11 cellular contexts compared by ENCODE assay signal in genomic region chr1:6455752-6456520, GRCh38. TPM values are rescaled to one million over a fixed set of nuclear protein-coding genes. Genes with fewer than 3 reads are reported as not detected.
A peak's percentile ranks its signal among the peaks of the same experiment; 100 is the strongest.
DNase-seq lines count a peak whose midpoint lies in the region; ATAC-seq, FAIRE-seq and TF ChIP-seq lines count a peak whose summit lies in the region.
"Not testable (repeated sequence)": the region's sequence is repeated elsewhere in the genome, so short reads cannot be mapped to it uniquely, and the experiment has no call there.
"Had no signal": no experiment of that assay in that cellular context is flagged by ENCODE, and none has a peak within 500 bp of the region (broad histone marks: within the 10 kb centered on the region; RNA-seq: fewer than 3 reads in every experiment).

No MANE protein-coding gene starts in this region.

- H3K36me3 ChIP-seq in GM23338 (ENCODE audit: insufficient read depth): not testable (repeated sequence)
- peaks cover 13 to 19% of the 10 kb centered on the region in 2 experiments; a peak in 3 of 5 replicates for H3K36me3 ChIP-seq in HepG2 (replicated peaks in 1 of 2; ENCODE audit: control insufficient read depth in 1 of 2, insufficient read depth in 2 of 2, low read length in 2 of 2)

- not testable (repeated sequence) for BruUV-seq in HepG2 (replicated peaks; lab: Mats Ljungman, UMichigan)

- H3K27me3 ChIP-seq in CD4-positive, alpha-beta T cell (ENCODE audit: control insufficient read depth, insufficient read depth, low read length); HepG2 (ENCODE audit: control insufficient read depth in 1 of 2, insufficient read depth in 2 of 2, low read length in 2 of 2): not testable (repeated sequence)
- H3K27me3 ChIP-seq in GM23338 (ENCODE audit: insufficient read depth): peaks cover 38% of the 10 kb centered on the region

- H3K9me3 Mint-ChIP-seq in CD4-positive, alpha-beta T cell; GM23338; T-cell; activated T-cell treated with anti-CD3 and anti-CD28 coated beads, Interleukin-2, amount 50 U/mL, for 72 hours; chondrocyte (ENCODE audit: low read depth); stimulated activated memory B cell treated with anti-CD40 and anti-IgM and Interleukin-4, amounts not matched to agents 10 μg/mL and 1 μg/mL and 100 μg/mL, for 72 hours: not testable (repeated sequence)

- not testable (repeated sequence) for H4K20me1 ChIP-seq in GM23338 (replicated peaks; ENCODE audit: insufficient read depth)
- peaks cover 20% of the 10 kb centered on the region; the same call in 1 of the 2 replicates for H4K20me1 ChIP-seq in HepG2 (ENCODE audit: insufficient read depth, low read length)

- peak overlapping the region; percentile 45; the same call in 1 of the 2 replicates for H3K4me3 ChIP-seq in GM23338
- not testable (repeated sequence) for H3K4me3 ChIP-seq in HepG2 (replicated peaks in 1 of 3; ENCODE audit: insufficient read depth in 1 of 3, low read depth in 2 of 3, low read length in 3 of 3)

- not testable (repeated sequence) for TF ChIP-seq RAD21 in HepG2 (CRISPR knock-in tag; IDR thresholded peaks at IDR 0.05)

- not testable (repeated sequence) for H3K9me2 ChIP-seq in GM23338 (ENCODE audit: insufficient read depth)

- H3K27ac Mint-ChIP-seq in CD4-positive, alpha-beta T cell: peak overlapping the region; percentile 27
- not testable (repeated sequence) for H3K27ac Mint-ChIP-seq in GM23338; T-cell; activated T-cell treated with anti-CD3 and anti-CD28 coated beads, Interleukin-2, amount 50 U/mL, for 72 hours; chondrocyte (ENCODE audit: unreplicated experiment); stimulated activated memory B cell treated with anti-CD40 and anti-IgM and Interleukin-4, amounts not matched to agents 10 μg/mL and 1 μg/mL and 100 μg/mL, for 72 hours

- not testable (repeated sequence) for DNase-seq in CD4-positive, alpha-beta T cell; T-cell; activated T-cell treated with anti-CD3 and anti-CD28 coated beads, Interleukin-2, amount 50 U/mL, for 72 hours; HepG2 (ENCODE audit: low spot score)
- DNase-seq in GM23338 (ENCODE audit: low spot score): peak; percentile 55
- peak; percentile 80 for DNase-seq in chondrocyte (ENCODE audit: low spot score)

- FAIRE-seq in HepG2 (lab: Jason Lieb, UNC): not testable (repeated sequence)

- peaks cover 11% of the 10 kb centered on the region; the same call in 1 of the 2 replicates for H3F3A ChIP-seq in GM23338 (replicated peaks; ENCODE audit: low read depth)

- peaks cover 16% of the 10 kb centered on the region for H3K36me3 Mint-ChIP-seq in CD4-positive, alpha-beta T cell (ENCODE audit: low read depth)
- not testable (repeated sequence) for H3K36me3 Mint-ChIP-seq in GM23338 (ENCODE audit: low read depth); activated T-cell treated with anti-CD3 and anti-CD28 coated beads, Interleukin-2, amount 50 U/mL, for 72 hours (ENCODE audit: insufficient read depth in 2 of 2); chondrocyte (ENCODE audit: low read depth); stimulated activated memory B cell treated with anti-CD40 and anti-IgM and Interleukin-4, amounts not matched to agents 10 μg/mL and 1 μg/mL and 100 μg/mL, for 72 hours
- H3K36me3 Mint-ChIP-seq in T-cell: peaks cover 12% of the 10 kb centered on the region

- intact Hi-C loops in CD4-positive, alpha-beta T cell (cut with DNase I, micrococcal nuclease): loop anchor here in 1 of 2 experiments (1.0 kb wide), 1 partner anchor 19 kb away; no protein-coding TSS in a partner anchor
- intact Hi-C loops in HepG2 (cut with micrococcal nuclease; ENCODE audit: unreplicated experiment): not testable (repeated sequence)

- not testable (repeated sequence) for H3K4me1 ChIP-seq in GM23338 (ENCODE audit: insufficient read depth)
- H3K4me1 ChIP-seq in HepG2 (ENCODE audit: insufficient read depth, low read length): peaks cover 22% of the 10 kb centered on the region

- not testable (repeated sequence) for H3K27ac ChIP-seq in CD4-positive, alpha-beta T cell (ENCODE audit: low read depth, low read length); GM23338 (ENCODE audit: low read depth); HepG2 (ENCODE audit: extremely low read length, insufficient read depth, low read length)

- H2AFZ ChIP-seq in GM23338: peak overlapping the region; percentile 69; the same call in 1 of the 2 replicates
- H2AFZ ChIP-seq in HepG2 (ENCODE audit: low read length): not testable (repeated sequence)

- H3K4me2 ChIP-seq in GM23338: peak overlapping the region; percentile 70
- not testable (repeated sequence) for H3K4me2 ChIP-seq in HepG2 (ENCODE audit: low read depth, low read length)

- H3K27me3 Mint-ChIP-seq in CD4-positive, alpha-beta T cell: peaks cover 21% of the 10 kb centered on the region
- H3K27me3 Mint-ChIP-seq in GM23338 (ENCODE audit: insufficient read depth, low read depth, poor library complexity) (peaks cover 37% of the 10 kb centered on the region), T-cell (peaks cover 13 to 25% of the 10 kb centered on the region in 2 donors)
- H3K27me3 Mint-ChIP-seq in activated T-cell treated with anti-CD3 and anti-CD28 coated beads, Interleukin-2, amount 50 U/mL, for 72 hours (ENCODE audit: low read depth): peaks cover 34% of the 10 kb centered on the region
- H3K27me3 Mint-ChIP-seq in chondrocyte (ENCODE audit: low read depth): not testable (repeated sequence)
- H3K27me3 Mint-ChIP-seq in stimulated activated memory B cell treated with anti-CD40 and anti-IgM and Interleukin-4, amounts not matched to agents 10 μg/mL and 1 μg/mL and 100 μg/mL, for 72 hours: peaks cover 78% of the 10 kb centered on the region

- in situ Hi-C loops in HepG2 (cut with HindIII; ENCODE audit: extremely low pct_ligation_motif_present, low pct_unique_long_range_greater_than_20kb): not testable (repeated sequence)

- not testable (repeated sequence) for TF ChIP-seq POLR2A in HepG2 (IDR thresholded peaks at IDR 0.05; ENCODE audit: insufficient read depth in 1 of 2, low read depth in 2 of 2, low read length in 2 of 2)

- TF ChIP-seq CTCF in CD4-positive, alpha-beta T cell (IDR thresholded peaks at IDR 0.05); chondrocyte (IDR thresholded peaks at IDR 0.05); HepG2 (CRISPR knock-in tag; IDR thresholded peaks at IDR 0.05): not testable (repeated sequence)
- peak; percentile 30 to 49; a peak in 3 of 4 replicates for TF ChIP-seq CTCF in GM23338 (conservative IDR thresholded peaks at IDR 0.05; ENCODE audit: low read depth in 2 of 2)

- WGBS in HepG2 (ENCODE audit: low lambda C conversion rate): 96% methylated on average over 40 of the region's 58 CpGs

- H3K9ac ChIP-seq in HepG2 (ENCODE audit: insufficient read depth, low read depth, low read length): not testable (repeated sequence)

- H3K9me3 ChIP-seq in CD4-positive, alpha-beta T cell (ENCODE audit: control insufficient read depth, low read length); HepG2 (ENCODE audit: low read length): not testable (repeated sequence)

- not testable (repeated sequence) for TF ChIP-seq EP300 in HepG2 (IDR thresholded peaks at IDR 0.05; ENCODE audit: low read depth in 2 of 2, low read length in 2 of 2); HepG2 (CRISPR knock-in tag; IDR thresholded peaks at IDR 0.05; ENCODE audit: borderline replicate concordance)

- not testable (repeated sequence) for H3K79me2 ChIP-seq in GM23338 (replicated peaks; ENCODE audit: insufficient read depth)
- peaks cover 12% of the 10 kb centered on the region for H3K79me2 ChIP-seq in HepG2 (ENCODE audit: insufficient read depth, low read length)

- CTCF ChIA-PET in CD4-positive, alpha-beta T cell (lab: Charles Lee): interaction anchor here (0.6 to 2.8 kb wide), 7 partner anchors 8 to 103 kb away, joined by 3 to 22 read pairs (median 5); no protein-coding TSS in a partner anchor
- CTCF ChIA-PET in T-cell (lab: Charles Lee); HepG2 (lab: Yijun Ruan, JAX; ENCODE audit: low intra/inter-chr PET ratio, low total read pairs): not testable (repeated sequence)

- POLR2A ChIA-PET in CD4-positive, alpha-beta T cell (lab: Charles Lee): interaction anchor here (1.7 kb wide), 1 partner anchor 10 kb away, joined by 4 read pairs; the partner anchor contains the start of gene TNFRSF25
- POLR2A ChIA-PET in T-cell (lab: Charles Lee); HepG2 (lab: Yijun Ruan, JAX): not testable (repeated sequence)

- ATAC-seq in CD4-positive, alpha-beta T cell (ENCODE audit: poor library complexity); T-cell (replicated peaks in 1 of 4); activated T-cell treated with anti-CD3 and anti-CD28 coated beads, Interleukin-2, amount 50 U/mL, for 72 hours (replicated peaks in 1 of 2); HepG2; stimulated activated memory B cell treated with anti-CD40 and anti-IgM and Interleukin-4, amounts not matched to agents 10 μg/mL and 1 μg/mL and 100 μg/mL, for 72 hours: not testable (repeated sequence)
- peak; percentile 13 for ATAC-seq in GM23338

- peaks cover 38% of the 10 kb centered on the region for H3K4me1 Mint-ChIP-seq in CD4-positive, alpha-beta T cell (ENCODE audit: low read depth)
- peaks cover 31% of the 10 kb centered on the region for H3K4me1 Mint-ChIP-seq in GM23338
- peaks cover 26 to 41% (median 34%) of the 10 kb centered on the region in 3 donors for H3K4me1 Mint-ChIP-seq in T-cell
- H3K4me1 Mint-ChIP-seq in activated T-cell treated with anti-CD3 and anti-CD28 coated beads, Interleukin-2, amount 50 U/mL, for 72 hours (ENCODE audit: low read depth): peaks cover 30% of the 10 kb centered on the region
- not testable (repeated sequence) for H3K4me1 Mint-ChIP-seq in chondrocyte (ENCODE audit: low read depth)
- H3K4me1 Mint-ChIP-seq in stimulated activated memory B cell treated with anti-CD40 and anti-IgM and Interleukin-4, amounts not matched to agents 10 μg/mL and 1 μg/mL and 100 μg/mL, for 72 hours: peaks cover 15% of the 10 kb centered on the region

- peak overlapping the region; percentile 31 for H3K4me3 Mint-ChIP-seq in CD4-positive, alpha-beta T cell
- H3K4me3 Mint-ChIP-seq in GM23338; chondrocyte (ENCODE audit: unreplicated experiment): not testable (repeated sequence)
- peak overlapping the region in 2 of 3 donors; percentile 21 to 52 for H3K4me3 Mint-ChIP-seq in T-cell
- peak overlapping the region; percentile 36 to 47 for H3K4me3 Mint-ChIP-seq in activated T-cell treated with anti-CD3 and anti-CD28 coated beads, Interleukin-2, amount 50 U/mL, for 72 hours
- H3K4me3 Mint-ChIP-seq in stimulated activated memory B cell treated with anti-CD40 and anti-IgM and Interleukin-4, amounts not matched to agents 10 μg/mL and 1 μg/mL and 100 μg/mL, for 72 hours: peak overlapping the region; percentile 34

RNA-seq across cellular contexts. Expression of gene TNFRSF25, which starts 10.0 kb away (rescaled TPM):
- total RNA-seq in CD4-positive, alpha-beta T cell: 100 to 1,000 TPM; 220 to 225 TPM
- total RNA-seq in GM23338 (2014; rRNA removed; shearing (Covaris generic)): 25.3 and 26.3 TPM in 2 replicates
- 13.6 and 15.2 TPM in 2 replicates for polyA plus RNA-seq in GM23338 (2016; fragmentation: Nextera tagmentation; extraction: Ambion mirVana)
- 100 to 1,000 TPM; 215 to 580 (median 446) TPM for total RNA-seq in T-cell
- 100 to 1,000 TPM in 1 of 2 donors, 10 to 100 TPM in 1; 89.2 to 101 TPM for total RNA-seq in activated T-cell treated with anti-CD3 and anti-CD28 coated beads, Interleukin-2, amount 50 U/mL, for 72 hours
- total RNA-seq in chondrocyte: 20.1 to 32.4 TPM (median 21.4 TPM) in 3 replicates
- total RNA-seq in HepG2 (2016; rRNA removed; fragmentation: Illumina TruSeq; extraction: Trizol): 0.55 and 1.5 TPM in 2 replicates
- total RNA-seq in HepG2 (2016; cell fraction: cytosol; rRNA removed; fragmentation: Illumina TruSeq; extraction: Trizol; ENCODE audit: low read depth): 0.40 and 0.44 TPM in 2 replicates
- 0.13 and 0.97 TPM in 2 replicates for total RNA-seq in HepG2 (2016; cell fraction: insoluble cytoplasmic fraction; rRNA removed; fragmentation: Illumina TruSeq; extraction: Trizol)
- total RNA-seq in HepG2 (2016; cell fraction: membrane; rRNA removed; fragmentation: Illumina TruSeq; extraction: Trizol): 0.34 and 0.37 TPM in 2 replicates
- 1.5 and 1.6 TPM in 2 replicates for total RNA-seq in HepG2 (2016; cell fraction: nucleus; rRNA removed; fragmentation: Illumina TruSeq; extraction: Trizol)
- polyA plus RNA-seq in HepG2 (2011; rRNA removed): 1.4 and 1.6 TPM in 2 replicates
- polyA plus RNA-seq in HepG2 (2011; cell fraction: cytosol; rRNA removed): 0.47 and 0.64 TPM in 2 replicates
- polyA plus RNA-seq in HepG2 (2011; cell fraction: nucleus; rRNA removed): 18.5 and 21.8 TPM in 2 replicates
- polyA plus RNA-seq in HepG2 (2012): 3.9 and 4.6 TPM in 2 replicates
- polyA plus RNA-seq in HepG2 (2016; cell fraction: cytosol; fragmentation: Illumina TruSeq; extraction: Trizol; ENCODE audit: low read depth): 0.43 TPM in 1 of 2 replicates, not detected in the other
- polyA plus RNA-seq in HepG2 (2016; cell fraction: insoluble cytoplasmic fraction; fragmentation: Illumina TruSeq; extraction: Trizol; ENCODE audit: low read depth): 0.17 and 0.44 TPM in 2 replicates
- 0.17 TPM in 1 of 2 replicates, not detected in the other for polyA plus RNA-seq in HepG2 (2016; cell fraction: membrane; fragmentation: Illumina TruSeq; extraction: Trizol; ENCODE audit: low read depth)
- 5.2 and 7.0 TPM in 2 replicates for polyA plus RNA-seq in HepG2 (2016; cell fraction: nucleus; fragmentation: Illumina TruSeq; extraction: Trizol; ENCODE audit: insufficient read depth, low read depth)
- 0.68 and 1.8 TPM in 2 replicates for polyA minus RNA-seq in HepG2 (2011; rRNA and poly(A)+ RNA removed; ENCODE audit: low replicate concordance)
- polyA minus RNA-seq in HepG2 (2011; cell fraction: cytosol; rRNA and poly(A)+ RNA removed): not detected in 2 replicates
- polyA minus RNA-seq in HepG2 (2011; cell fraction: nucleus; rRNA and poly(A)+ RNA removed): 1.3 and 1.9 TPM in 2 replicates

RNA-seq across cellular contexts. Expression of gene ESPN, which starts 31.4 kb away (rescaled TPM):
- total RNA-seq in CD4-positive, alpha-beta T cell: 1 to 10 TPM; 2.0 to 3.9 TPM
- 12.7 and 13.6 TPM in 2 replicates for total RNA-seq in GM23338 (2014; rRNA removed; shearing (Covaris generic))
- polyA plus RNA-seq in GM23338 (2016; fragmentation: Nextera tagmentation; extraction: Ambion mirVana) (12.2 and 13.5 TPM in 2 replicates), HepG2 (2011; rRNA removed) (54.2 and 70.4 TPM in 2 replicates)
- total RNA-seq in T-cell (1 to 10 TPM; 2.1 to 9.2 (median 6.2) TPM), chondrocyte (0.57 to 2.5 TPM (median 2.1 TPM) in 3 replicates), HepG2 (2016; rRNA removed; fragmentation: Illumina TruSeq; extraction: Trizol) (38.5 and 48.6 TPM in 2 replicates)
- 1 to 10 TPM; 1.3 to 2.0 TPM for total RNA-seq in activated T-cell treated with anti-CD3 and anti-CD28 coated beads, Interleukin-2, amount 50 U/mL, for 72 hours
- 15.9 and 20.3 TPM in 2 replicates for total RNA-seq in HepG2 (2016; cell fraction: cytosol; rRNA removed; fragmentation: Illumina TruSeq; extraction: Trizol; ENCODE audit: low read depth)
- total RNA-seq in HepG2 (2016; cell fraction: insoluble cytoplasmic fraction; rRNA removed; fragmentation: Illumina TruSeq; extraction: Trizol): 39.4 and 50.9 TPM in 2 replicates
- 30.5 and 39.8 TPM in 2 replicates for total RNA-seq in HepG2 (2016; cell fraction: membrane; rRNA removed; fragmentation: Illumina TruSeq; extraction: Trizol)
- 25.3 and 27.5 TPM in 2 replicates for total RNA-seq in HepG2 (2016; cell fraction: nucleus; rRNA removed; fragmentation: Illumina TruSeq; extraction: Trizol)
- polyA plus RNA-seq in HepG2 (2011; cell fraction: cytosol; rRNA removed): 65.1 and 100 TPM in 2 replicates
- polyA plus RNA-seq in HepG2 (2011; cell fraction: nucleus; rRNA removed): 169 and 184 TPM in 2 replicates
- polyA plus RNA-seq in HepG2 (2012): 112 and 113 TPM in 2 replicates
- 30.4 and 34.2 TPM in 2 replicates for polyA plus RNA-seq in HepG2 (2016; cell fraction: cytosol; fragmentation: Illumina TruSeq; extraction: Trizol; ENCODE audit: low read depth)
- 72.8 and 91.0 TPM in 2 replicates for polyA plus RNA-seq in HepG2 (2016; cell fraction: insoluble cytoplasmic fraction; fragmentation: Illumina TruSeq; extraction: Trizol; ENCODE audit: low read depth)
- polyA plus RNA-seq in HepG2 (2016; cell fraction: membrane; fragmentation: Illumina TruSeq; extraction: Trizol; ENCODE audit: low read depth): 46.8 and 50.8 TPM in 2 replicates
- polyA plus RNA-seq in HepG2 (2016; cell fraction: nucleus; fragmentation: Illumina TruSeq; extraction: Trizol; ENCODE audit: insufficient read depth, low read depth): 64.4 and 66.2 TPM in 2 replicates
- 1.7 and 92.7 TPM in 2 replicates for polyA minus RNA-seq in HepG2 (2011; rRNA and poly(A)+ RNA removed; ENCODE audit: low replicate concordance)
- polyA minus RNA-seq in HepG2 (2011; cell fraction: cytosol; rRNA and poly(A)+ RNA removed): 102 and 107 TPM in 2 replicates
- polyA minus RNA-seq in HepG2 (2011; cell fraction: nucleus; rRNA and poly(A)+ RNA removed): 35.1 and 39.9 TPM in 2 replicates
- total RNA-seq: HFFc6, HT1080 had no signal
- polyA plus RNA-seq: AG04450 had no signal

RNA-seq across cellular contexts. Expression of gene PLEKHG5, which starts 35.5 kb away (rescaled TPM):
- 1 to 10 TPM; 5.0 to 6.1 TPM for total RNA-seq in CD4-positive, alpha-beta T cell
- total RNA-seq in GM23338 (2014; rRNA removed; shearing (Covaris generic)): 25.8 and 26.4 TPM in 2 replicates
- polyA plus RNA-seq in GM23338 (2016; fragmentation: Nextera tagmentation; extraction: Ambion mirVana) (9.0 and 10.2 TPM in 2 replicates), HepG2 (2011; rRNA removed) (1.9 and 2.6 TPM in 2 replicates)
- total RNA-seq in T-cell (10 to 100 TPM in 1 of 5 donors, 1 to 10 TPM in 4; 7.1 to 18.2 (median 8.4) TPM), chondrocyte (32.4 to 50.5 TPM (median 33.6 TPM) in 3 replicates), HepG2 (2016; rRNA removed; fragmentation: Illumina TruSeq; extraction: Trizol) (1.9 and 3.5 TPM in 2 replicates)
- 1 to 10 TPM; 2.6 to 3.2 TPM for total RNA-seq in activated T-cell treated with anti-CD3 and anti-CD28 coated beads, Interleukin-2, amount 50 U/mL, for 72 hours
- 0.51 and 0.62 TPM in 2 replicates for total RNA-seq in HepG2 (2016; cell fraction: cytosol; rRNA removed; fragmentation: Illumina TruSeq; extraction: Trizol; ENCODE audit: low read depth)
- total RNA-seq in HepG2 (2016; cell fraction: insoluble cytoplasmic fraction; rRNA removed; fragmentation: Illumina TruSeq; extraction: Trizol): 1.4 and 3.4 TPM in 2 replicates
- total RNA-seq in HepG2 (2016; cell fraction: membrane; rRNA removed; fragmentation: Illumina TruSeq; extraction: Trizol): 0.99 and 1.2 TPM in 2 replicates
- total RNA-seq in HepG2 (2016; cell fraction: nucleus; rRNA removed; fragmentation: Illumina TruSeq; extraction: Trizol): 3.3 and 4.4 TPM in 2 replicates
- 1.1 and 1.7 TPM in 2 replicates for polyA plus RNA-seq in HepG2 (2011; cell fraction: cytosol; rRNA removed)
- polyA plus RNA-seq in HepG2 (2011; cell fraction: nucleus; rRNA removed): 17.2 and 22.8 TPM in 2 replicates
- 1.4 and 1.5 TPM in 2 replicates for polyA plus RNA-seq in HepG2 (2012)
- 0.23 and 0.25 TPM in 2 replicates for polyA plus RNA-seq in HepG2 (2016; cell fraction: cytosol; fragmentation: Illumina TruSeq; extraction: Trizol; ENCODE audit: low read depth)
- 1.9 and 2.0 TPM in 2 replicates for polyA plus RNA-seq in HepG2 (2016; cell fraction: insoluble cytoplasmic fraction; fragmentation: Illumina TruSeq; extraction: Trizol; ENCODE audit: low read depth)
- 0.45 and 0.71 TPM in 2 replicates for polyA plus RNA-seq in HepG2 (2016; cell fraction: membrane; fragmentation: Illumina TruSeq; extraction: Trizol; ENCODE audit: low read depth)
- polyA plus RNA-seq in HepG2 (2016; cell fraction: nucleus; fragmentation: Illumina TruSeq; extraction: Trizol; ENCODE audit: insufficient read depth, low read depth): 9.3 and 11.3 TPM in 2 replicates
- 1.9 and 3.8 TPM in 2 replicates for polyA minus RNA-seq in HepG2 (2011; rRNA and poly(A)+ RNA removed; ENCODE audit: low replicate concordance)
- polyA minus RNA-seq in HepG2 (2011; cell fraction: cytosol; rRNA and poly(A)+ RNA removed): 1.4 TPM in 2 replicates
- 2.6 and 3.0 TPM in 2 replicates for polyA minus RNA-seq in HepG2 (2011; cell fraction: nucleus; rRNA and poly(A)+ RNA removed)

RNA-seq across cellular contexts. Expression of gene HES2, which starts 36.2 kb away (rescaled TPM):
- total RNA-seq in CD4-positive, alpha-beta T cell: not detected
- total RNA-seq in GM23338 (2014; rRNA removed; shearing (Covaris generic)): 1.2 and 1.6 TPM in 2 replicates
- 1.1 and 2.1 TPM in 2 replicates for polyA plus RNA-seq in GM23338 (2016; fragmentation: Nextera tagmentation; extraction: Ambion mirVana)
- total RNA-seq in T-cell: under 1 TPM in 1 of 5 donors, not detected in 4; 0.16 TPM
- 1 to 10 TPM in 1 of 2 donors, under 1 TPM in 1; 0.44 to 1.2 TPM for total RNA-seq in activated T-cell treated with anti-CD3 and anti-CD28 coated beads, Interleukin-2, amount 50 U/mL, for 72 hours
- total RNA-seq in chondrocyte: 0.15 to 0.36 TPM in 2 of 3 replicates, not detected in the other
- 0.10 and 0.11 TPM in 2 replicates for total RNA-seq in HepG2 (2016; rRNA removed; fragmentation: Illumina TruSeq; extraction: Trizol)
- 0.30 TPM in 1 of 2 replicates, not detected in the other for total RNA-seq in HepG2 (2016; cell fraction: cytosol; rRNA removed; fragmentation: Illumina TruSeq; extraction: Trizol; ENCODE audit: low read depth)
- 0.11 and 0.13 TPM in 2 replicates for total RNA-seq in HepG2 (2016; cell fraction: insoluble cytoplasmic fraction; rRNA removed; fragmentation: Illumina TruSeq; extraction: Trizol)
- total RNA-seq in HepG2 (2016; cell fraction: membrane; rRNA removed; fragmentation: Illumina TruSeq; extraction: Trizol): 0.07 and 0.28 TPM in 2 replicates
- total RNA-seq in HepG2 (2016; cell fraction: nucleus; rRNA removed; fragmentation: Illumina TruSeq; extraction: Trizol): 0.12 TPM in 1 of 2 replicates, not detected in the other
- polyA plus RNA-seq in HepG2 (2011; rRNA removed): 0.13 and 0.17 TPM in 2 replicates
- polyA plus RNA-seq in HepG2 (2011; cell fraction: cytosol; rRNA removed): 0.09 and 0.15 TPM in 2 replicates
- polyA plus RNA-seq in HepG2 (2011; cell fraction: nucleus; rRNA removed): 0.06 and 0.10 TPM in 2 replicates
- not detected in 2 replicates for polyA plus RNA-seq in HepG2 (2012)
- polyA plus RNA-seq in HepG2 (2016; cell fraction: cytosol; fragmentation: Illumina TruSeq; extraction: Trizol; ENCODE audit: low read depth): not detected in 2 replicates
- polyA plus RNA-seq in HepG2 (2016; cell fraction: insoluble cytoplasmic fraction; fragmentation: Illumina TruSeq; extraction: Trizol; ENCODE audit: low read depth): 0.05 TPM in 1 of 2 replicates, not detected in the other
- 0.03 TPM in 1 of 2 replicates, not detected in the other for polyA plus RNA-seq in HepG2 (2016; cell fraction: membrane; fragmentation: Illumina TruSeq; extraction: Trizol; ENCODE audit: low read depth)
- polyA plus RNA-seq in HepG2 (2016; cell fraction: nucleus; fragmentation: Illumina TruSeq; extraction: Trizol; ENCODE audit: insufficient read depth, low read depth): 0.11 and 0.14 TPM in 2 replicates
- 0.02 and 1.8 TPM in 2 replicates for polyA minus RNA-seq in HepG2 (2011; rRNA and poly(A)+ RNA removed; ENCODE audit: low replicate concordance)
- not detected in 2 replicates for polyA minus RNA-seq in HepG2 (2011; cell fraction: cytosol; rRNA and poly(A)+ RNA removed)
- 0.25 TPM in 1 of 2 replicates, not detected in the other for polyA minus RNA-seq in HepG2 (2011; cell fraction: nucleus; rRNA and poly(A)+ RNA removed)
- total RNA-seq: Calu3 had no signal
- polyA plus RNA-seq: AG04450 had no signal
